ENCODE assay signal across 18 cellular contexts in genomic region chrX:108064613-108065012, GRCh38. TPM values are rescaled to one million over a fixed set of nuclear protein-coding genes. Genes with fewer than 3 reads are reported as not detected.
"Had no signal": no experiment of that assay in that cellular context is flagged by ENCODE, and none has a peak within 500 bp of the region (broad histone marks: within the 10 kb centered on the region; RNA-seq: fewer than 3 reads in every experiment).

No MANE protein-coding gene starts in this region.

- H3K4me3 Mint-ChIP-seq: brain; effector memory CD8-positive, alpha-beta T cell; memory B cell; natural killer cell; stimulated activated naive CD8-positive, alpha-beta T cell treated with anti-CD3 and anti-CD28 coated beads, Interleukin-15, amount 100 ng/mL, for 72 hours had no signal

- H3K9me3 ChIP-seq: gastrocnemius medialis, left ventricle myocardium inferior, right atrium auricular region, testis, upper lobe of right lung had no signal

- H3K9me3 Mint-ChIP-seq: activated naive CD4-positive, alpha-beta T cell treated with anti-CD3 and anti-CD28 coated beads, Interleukin-2, amount 50 U/mL, for 72 hours; brain; effector memory CD8-positive, alpha-beta T cell; memory B cell; natural killer cell; stimulated activated naive CD8-positive, alpha-beta T cell treated with anti-CD3 and anti-CD28 coated beads, Interleukin-15, amount 100 ng/mL, for 72 hours had no signal

- DNase-seq: amniotic stem cell; effector memory CD8-positive, alpha-beta T cell; gastrocnemius medialis; kidney; left ventricle myocardium inferior; natural killer cell; nucleus accumbens; stimulated activated CD4-positive, alpha-beta T cell treated with anti-CD3 and anti-CD28 coated beads, Interleukin-4, amount 100 ng/mL, for 4 hours; stimulated activated naive CD8-positive, alpha-beta T cell treated with anti-CD3 and anti-CD28 coated beads, Interleukin-15, amount 100 ng/mL, for 72 hours; testis; upper lobe of right lung had no signal

- H3K36me3 Mint-ChIP-seq: activated naive CD4-positive, alpha-beta T cell treated with anti-CD3 and anti-CD28 coated beads, Interleukin-2, amount 50 U/mL, for 72 hours; brain; natural killer cell had no signal

- H3K4me1 ChIP-seq: gastrocnemius medialis, left ventricle myocardium inferior, right atrium auricular region, testis, upper lobe of right lung had no signal

- H3K4me1 Mint-ChIP-seq: brain, memory B cell, natural killer cell had no signal

- H3K27me3 ChIP-seq: right atrium auricular region, testis, upper lobe of right lung had no signal

- H3K36me3 ChIP-seq: gastrocnemius medialis, left ventricle myocardium inferior, right atrium auricular region, upper lobe of right lung had no signal

- H3K27ac ChIP-seq: epithelial cell of prostate, gastrocnemius medialis, left ventricle myocardium inferior, right atrium auricular region, skin epidermis, testis, upper lobe of right lung, VCaP had no signal

- ATAC-seq: activated naive CD4-positive, alpha-beta T cell treated with anti-CD3 and anti-CD28 coated beads, Interleukin-2, amount 50 U/mL, for 72 hours; effector memory CD8-positive, alpha-beta T cell; gastrocnemius medialis; natural killer cell; stimulated activated naive CD8-positive, alpha-beta T cell treated with anti-CD3 and anti-CD28 coated beads, Interleukin-15, amount 100 ng/mL, for 72 hours; upper lobe of right lung had no signal

- H3K4me3 ChIP-seq: gastrocnemius medialis, left ventricle myocardium inferior, right atrium auricular region, skin epidermis, testis, upper lobe of right lung had no signal

- H3K27ac Mint-ChIP-seq: activated naive CD4-positive, alpha-beta T cell treated with anti-CD3 and anti-CD28 coated beads, Interleukin-2, amount 50 U/mL, for 72 hours; brain; effector memory CD8-positive, alpha-beta T cell; memory B cell; natural killer cell; stimulated activated naive CD8-positive, alpha-beta T cell treated with anti-CD3 and anti-CD28 coated beads, Interleukin-15, amount 100 ng/mL, for 72 hours had no signal

- H3K27me3 Mint-ChIP-seq: memory B cell; stimulated activated naive CD8-positive, alpha-beta T cell treated with anti-CD3 and anti-CD28 coated beads, Interleukin-15, amount 100 ng/mL, for 72 hours had no signal

RNA-seq across cellular contexts. Expression of gene VSIG1, which starts 19.7 kb away (rescaled TPM):
- total RNA-seq: gastrocnemius medialis, left ventricle myocardium inferior, right atrium auricular region had no signal
